10 cellular contexts compared by ENCODE assay signal in the genomic region with DNA sequence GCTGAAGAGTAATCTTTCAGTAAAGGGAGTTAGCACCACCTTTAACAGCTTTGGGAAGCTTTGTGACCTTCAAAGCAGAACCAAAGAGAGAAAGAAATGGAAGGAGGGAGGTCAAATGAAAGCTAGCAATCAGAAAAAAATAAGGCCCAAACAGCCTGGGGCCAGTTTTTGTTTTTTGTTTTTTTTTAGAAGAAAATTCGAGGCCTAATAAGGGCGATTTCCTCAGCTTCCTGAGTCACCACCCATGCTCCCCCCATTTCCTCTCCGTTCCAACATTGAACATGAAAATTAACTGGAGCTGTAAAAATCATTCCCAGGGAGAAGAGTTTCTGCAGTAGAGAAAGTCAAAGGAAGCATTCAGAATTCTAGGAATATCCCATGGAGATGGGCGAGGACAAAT.
DNase-seq lines count a peak whose midpoint lies in the region; ATAC-seq and TF ChIP-seq lines count a peak whose summit lies in the region.
"Had no signal": no experiment of that assay in that cellular context is flagged by ENCODE, and none has a peak within 500 bp of the region (broad histone marks: within the 10 kb centered on the region; RNA-seq: fewer than 3 reads in every experiment).

No MANE protein-coding gene starts in this region.

- H4K12ac ChIP-seq in trophoblast cell (ENCODE audit: low read depth, low read length): no peak overlapping the region

- H2BK5ac ChIP-seq in trophoblast cell (ENCODE audit: low read depth, low read length, poor library complexity): no peak overlapping the region

- no peaks in the 10 kb centered on the region for H3K36me3 Mint-ChIP-seq in endodermal cell (ENCODE audit: low read depth)

- no peak overlapping the region for H4K91ac ChIP-seq in trophoblast cell (ENCODE audit: low read depth, low read length)

- no peak overlapping the region for H3K27ac Mint-ChIP-seq in endodermal cell
- H3K27ac Mint-ChIP-seq: progenitor cell of endocrine pancreas had no signal

- H3K4me3 Mint-ChIP-seq in endodermal cell: no peak overlapping the region

- in situ Hi-C loops in SK-MEL-5 (cut with HindIII; ENCODE audit: low pct_unique_long_range_greater_than_20kb, low sequenced_read_pairs): no loop called here

- no peaks in the 10 kb centered on the region for H3K79me1 ChIP-seq in trophoblast cell (ENCODE audit: low read length)

- ATAC-seq in left lobe of liver (no peak), GM21619 (IDR thresholded peaks at IDR 0.05; ENCODE audit: unreplicated experiment) (no peak)

- no peaks in the 10 kb centered on the region for H3K79me2 ChIP-seq in trophoblast cell (ENCODE audit: control insufficient read depth, insufficient read depth, low read length, poor library complexity)

- no peak overlapping the region for H2AK5ac ChIP-seq in trophoblast cell (ENCODE audit: low read length)

- peak overlapping the region; percentile 33 for H3K4me3 ChIP-seq in GM12865 (ENCODE audit: low read depth, low read length)
- no peak overlapping the region for H3K4me3 ChIP-seq in fibroblast of mammary gland (ENCODE audit: control insufficient read depth, low read depth, low read length)
- no peak overlapping the region for H3K4me3 ChIP-seq in skin epidermis
- H3K4me3 ChIP-seq in endodermal cell (ENCODE audit: low read length): no peak overlapping the region
- H3K4me3 ChIP-seq in trophoblast cell (ENCODE audit: low read depth, low read length): no peak overlapping the region

- H3K9ac ChIP-seq in endodermal cell (ENCODE audit: extremely low read depth, low read length, poor library complexity, severe bottlenecking) (no peak overlapping the region), trophoblast cell (ENCODE audit: low read length) (no peak overlapping the region)

- H3K27me3 ChIP-seq in endodermal cell (ENCODE audit: control insufficient read depth, insufficient read depth, low read length, poor library complexity, severe bottlenecking): no peaks in the 10 kb centered on the region
- H3K27me3 ChIP-seq in trophoblast cell (ENCODE audit: insufficient read depth, low read length): no peaks in the 10 kb centered on the region

- H3K36me3 ChIP-seq in endodermal cell (ENCODE audit: control insufficient read depth, insufficient read depth, low read length): no peaks in the 10 kb centered on the region
- H3K36me3 ChIP-seq in trophoblast cell (ENCODE audit: control insufficient read depth in 1 of 2, insufficient read depth in 2 of 2, low read length in 2 of 2): no peaks in the 10 kb centered on the region

- no peaks in the 10 kb centered on the region for H3K27me3 Mint-ChIP-seq in endodermal cell (ENCODE audit: insufficient read depth)
- H3K27me3 Mint-ChIP-seq: progenitor cell of endocrine pancreas had no signal

- no peaks in the 10 kb centered on the region for H3K9me3 ChIP-seq in endodermal cell (ENCODE audit: control insufficient read depth, low read length)
- H3K9me3 ChIP-seq in trophoblast cell (ENCODE audit: insufficient read depth, low read depth, low read length): no peaks in the 10 kb centered on the region

- no peak overlapping the region for H4K8ac ChIP-seq in trophoblast cell (ENCODE audit: low read depth, low read length)

- H3K9me3 Mint-ChIP-seq in endodermal cell: peaks cover 66% of the 10 kb centered on the region

- no peak overlapping the region for H2AFZ ChIP-seq in trophoblast cell (ENCODE audit: insufficient read depth, low read length, poor library complexity)

- H3K4ac ChIP-seq in trophoblast cell (ENCODE audit: low read depth, low read length): no peak overlapping the region

- no peak overlapping the region for H3K23ac ChIP-seq in trophoblast cell (ENCODE audit: low read length)

- no peak overlapping the region for H3K14ac ChIP-seq in trophoblast cell (ENCODE audit: low read length)

- 82% methylated on average over 1 of the region's 4 CpGs; no CpG with 5 or more reads in 1 of the 2 experiments for WGBS in endodermal cell (ENCODE audit: insufficient coverage in 1 of 2, insufficient read length in 1 of 2), 2 experiments
- WGBS in trophoblast cell (ENCODE audit: extremely low coverage, insufficient coverage, insufficient read length): no CpG with 5 or more reads among the region's 4 CpGs

- H3K4me1 ChIP-seq in endodermal cell (ENCODE audit: control insufficient read depth, insufficient read depth, low read length) (no peaks in the 10 kb centered on the region), trophoblast cell (ENCODE audit: control insufficient read depth in 1 of 2, insufficient read depth in 2 of 2, low read length in 2 of 2) (peaks cover 5 to 6% of the 10 kb centered on the region in 2 experiments)

- no peak for DNase-seq in GM12865 (ENCODE audit: low read depth)
- peak; percentile 14 for DNase-seq in SK-MEL-5 (ENCODE audit: low read depth, low spot score)
- DNase-seq in fibroblast of mammary gland (ENCODE audit: low read depth): peak; percentile 51
- no peak for DNase-seq in endodermal cell
- no peak for DNase-seq in left lobe of liver (ENCODE audit: low spot score)
- DNase-seq in trophoblast cell: no peak
- DNase-seq: effector CD4-positive, alpha-beta T cell had no signal

- H3K18ac ChIP-seq in trophoblast cell (ENCODE audit: low read length): no peak overlapping the region

- H3K4me1 Mint-ChIP-seq in endodermal cell: peaks cover 13% of the 10 kb centered on the region

- H3K4me2 ChIP-seq in trophoblast cell (ENCODE audit: low read length): no peak overlapping the region

- no peak for TF ChIP-seq CTCF in GM12865 (IDR thresholded peaks at IDR 0.05; ENCODE audit: insufficient read depth, low read depth, low read length, missing control alignments)
- TF ChIP-seq CTCF in fibroblast of mammary gland (conservative IDR thresholded peaks at IDR 0.05; ENCODE audit: control insufficient read depth, insufficient read depth, low read depth, low read length): no peak
- TF ChIP-seq CTCF in endodermal cell (conservative IDR thresholded peaks at IDR 0.05): no peak

- H2BK120ac ChIP-seq in trophoblast cell (ENCODE audit: insufficient read depth, low read length, poor library complexity): no peak overlapping the region

- H2BK12ac ChIP-seq in trophoblast cell (ENCODE audit: low read length): no peak overlapping the region

- H3K27ac ChIP-seq in skin epidermis (peak overlapping the region in 15 of 21 experiments; percentile 2 to 73 (median 53)), endodermal cell (ENCODE audit: low read depth, low read length) (no peak overlapping the region), trophoblast cell (ENCODE audit: low read depth, low read length) (no peak overlapping the region)

Comparison
In these comparisons a context has a peak if more than half of its experiments do, and no peak if none do; other contexts are left out.
1. DNase-seq: peak in SK-MEL-5 (single experiment) and fibroblast of mammary gland (single experiment); none in GM12865 (single experiment), endodermal cell (single experiment), left lobe of liver (single experiment) and trophoblast cell (0 of 2).
2. H3K27ac ChIP-seq: peak in skin epidermis (15 of 21); none in endodermal cell (single experiment) and trophoblast cell (single experiment).